In genomic region chr20:32535316-32535952, GRCh38 we compare ENCODE assay signal across 1 cellular context.
TF ChIP-seq lines count a peak whose summit lies in the region.

No MANE protein-coding gene starts in this region.

TF ChIP-seq in IMR-90, 13 proteins besides CTCF, POLR2A, EP300 and RAD21 (continued from another document):
- TF ChIP-seq USF2 (IDR thresholded peaks at IDR 0.05; ENCODE audit: low read depth, low read length), result no peak
- TF ChIP-seq MAZ (IDR thresholded peaks at IDR 0.05; ENCODE audit: borderline replicate concordance, low read depth, low read length), result no peak
- TF ChIP-seq MAFK (IDR thresholded peaks at IDR 0.05; ENCODE audit: low read depth, low read length), result no peak
- TF ChIP-seq RCOR1 (IDR thresholded peaks at IDR 0.05; ENCODE audit: insufficient replicate concordance, low read length), result no peak
TF ChIP-seq in IMR-90: peak in this region for 0.
